In genomic region chr17:75976175-75976848, GRCh38 we compare ENCODE assay signal across 8 cellular contexts. TPM values are rescaled to one million over a fixed set of nuclear protein-coding genes. Genes with fewer than 3 reads are reported as not detected.
A peak's percentile ranks its signal among the peaks of the same experiment; 100 is the strongest.
DNase-seq lines count a peak whose midpoint lies in the region; TF ChIP-seq lines count a peak whose summit lies in the region.
"Had no signal": no experiment of that assay in that cellular context is flagged by ENCODE, and none has a peak within 500 bp of the region (broad histone marks: within the 10 kb centered on the region; RNA-seq: fewer than 3 reads in every experiment).

No MANE protein-coding gene starts in this region.

- H3F3A ChIP-seq in PC-9 (ENCODE audit: insufficient read depth, low read depth) = peaks cover 22% of the 10 kb centered on the region

- no peak for TF ChIP-seq CTCF in PC-9 (conservative IDR thresholded peaks at IDR 0.05)
- TF ChIP-seq CTCF in epithelial cell of proximal tubule (conservative IDR thresholded peaks at IDR 0.05; ENCODE audit: low read depth, low read length) = no peak

- POLR2A ChIA-PET in PC-9 (lab: Charles Lee; ENCODE audit: unreplicated experiment) = no interaction called here

- H4K20me1 ChIP-seq in PC-9 (ENCODE audit: insufficient read depth) = no peaks in the 10 kb centered on the region

- H3K27me3 ChIP-seq in PC-9 (ENCODE audit: insufficient read depth, low read depth) = no peaks in the 10 kb centered on the region
- H3K27me3 ChIP-seq in skeletal muscle satellite cell (ENCODE audit: control insufficient read depth, insufficient read depth, low read length) = no peaks in the 10 kb centered on the region

- H2AFZ ChIP-seq in PC-9 = no peak overlapping the region

- H3K9me3 ChIP-seq in PC-9 (ENCODE audit: insufficient read depth, low read depth) (no peaks in the 10 kb centered on the region), skeletal muscle satellite cell (replicated peaks; ENCODE audit: low read length) (no peaks in the 10 kb centered on the region)
- H3K9me3 ChIP-seq: prostate gland had no signal

- BruUV-seq in PC-9 (replicated peaks; lab: Mats Ljungman, UMichigan) = no TSS peak

- peak overlapping the region; percentile 19; the same call in 1 of the 2 replicates for H3K4me2 ChIP-seq in PC-9
- H3K4me2 ChIP-seq in skeletal muscle satellite cell (ENCODE audit: low read length) = peak overlapping the region; percentile 67

- CTCF ChIA-PET in PC-9 (lab: Charles Lee) = interaction anchor here (0.6 kb wide), 1 partner anchor 12 kb away, joined by 9 read pairs; no protein-coding TSS in a partner anchor

- H3K27ac ChIP-seq in PC-9 = no peak overlapping the region
- H3K27ac ChIP-seq: prostate gland had no signal

- intact Hi-C loops in PC-9 (cut with micrococcal nuclease; ENCODE audit: unreplicated experiment) = no loop called here

- H3K36me3 ChIP-seq in PC-9 (ENCODE audit: low read depth) (0 out of 2 replicates have a peak, but pooled peaks cover 6% of the 10 kb centered on the region), skeletal muscle satellite cell (ENCODE audit: insufficient read depth, low read length) (peaks cover 17% of the 10 kb centered on the region)
- H3K36me3 ChIP-seq: prostate gland had no signal

- no peak overlapping the region for H3K9ac ChIP-seq in skeletal muscle satellite cell (ENCODE audit: low read depth, low read length)

- H3K9me2 ChIP-seq in PC-9 (ENCODE audit: insufficient read depth) = no peaks in the 10 kb centered on the region

- H3K4me3 ChIP-seq in PC-9 (no peak overlapping the region), epithelial cell of proximal tubule (ENCODE audit: low read depth, low read length) (peak overlapping the region; percentile 40), skeletal muscle satellite cell (ENCODE audit: low read length) (peak overlapping the region; percentile 43)

- DNase-seq in PC-9 = no peak
- DNase-seq in epithelial cell of proximal tubule (ENCODE audit: low read depth) = no peak
- no peak for DNase-seq in SHP77 treated with DMSO at 0.1 percent for 48 hours (lab: John Stamatoyannopoulos, UW)
- DNase-seq in hippocampal formation (lab: John Stamatoyannopoulos, UW) = no peak
- DNase-seq: effector memory CD8-positive, alpha-beta T cell; NCI-H1417 treated with DMSO at 0.1 percent for 48 hours had no signal

- peaks cover 64% of the 10 kb centered on the region for H3K79me2 ChIP-seq in PC-9 (ENCODE audit: low read depth)

- H3K4me1 ChIP-seq in PC-9 (replicated peaks; ENCODE audit: insufficient read depth) (peaks cover 35% of the 10 kb centered on the region), skeletal muscle satellite cell (ENCODE audit: control insufficient read depth, insufficient read depth, low read length) (peaks cover 20% of the 10 kb centered on the region)
- H3K4me1 ChIP-seq: prostate gland had no signal

RNA-seq across cellular contexts. Expression of gene ACOX1, which starts 2.7 kb away (rescaled TPM):
- total RNA-seq in PC-9 (2021) = 35.5 and 37.1 TPM in 2 replicates
- total RNA-seq in epithelial cell of proximal tubule = 22.2 and 35.1 TPM in 2 replicates
- 31.9 and 46.6 TPM in 2 replicates for total RNA-seq in skeletal muscle satellite cell (2012; rRNA removed)

RNA-seq across cellular contexts. Expression of gene TEN1, which starts 2.7 kb away (rescaled TPM):
- 19.6 and 22.7 TPM in 2 replicates for total RNA-seq in PC-9 (2021)
- total RNA-seq in epithelial cell of proximal tubule = 25.3 and 41.6 TPM in 2 replicates
- total RNA-seq in skeletal muscle satellite cell (2012; rRNA removed) = 22.8 and 23.6 TPM in 2 replicates

RNA-seq across cellular contexts. Expression of gene CDK3, which starts 24.3 kb away (rescaled TPM):
- 10.3 and 12.3 TPM in 2 replicates for total RNA-seq in PC-9 (2021)
- 0.17 and 1.7 TPM in 2 replicates for total RNA-seq in epithelial cell of proximal tubule
- total RNA-seq in skeletal muscle satellite cell (2012; rRNA removed) = 1.0 TPM in 1 of 2 replicates, not detected in the other

RNA-seq across cellular contexts. Expression of gene FBF1, which starts 35.5 kb away (rescaled TPM):
- total RNA-seq in PC-9 (2021) (22.5 and 28.7 TPM in 2 replicates), epithelial cell of proximal tubule (5.5 and 9.0 TPM in 2 replicates)
- total RNA-seq in skeletal muscle satellite cell (2012; rRNA removed) = 8.7 and 10.6 TPM in 2 replicates

RNA-seq across cellular contexts. Expression of gene EVPL, which starts 50.8 kb away (rescaled TPM):
- total RNA-seq in PC-9 (2021) = 60.8 and 77.8 TPM in 2 replicates
- 22.2 and 24.8 TPM in 2 replicates for total RNA-seq in epithelial cell of proximal tubule
- not detected in 2 replicates for total RNA-seq in skeletal muscle satellite cell (2012; rRNA removed)
